7 cellular contexts compared by ENCODE assay signal in the genomic region with DNA sequence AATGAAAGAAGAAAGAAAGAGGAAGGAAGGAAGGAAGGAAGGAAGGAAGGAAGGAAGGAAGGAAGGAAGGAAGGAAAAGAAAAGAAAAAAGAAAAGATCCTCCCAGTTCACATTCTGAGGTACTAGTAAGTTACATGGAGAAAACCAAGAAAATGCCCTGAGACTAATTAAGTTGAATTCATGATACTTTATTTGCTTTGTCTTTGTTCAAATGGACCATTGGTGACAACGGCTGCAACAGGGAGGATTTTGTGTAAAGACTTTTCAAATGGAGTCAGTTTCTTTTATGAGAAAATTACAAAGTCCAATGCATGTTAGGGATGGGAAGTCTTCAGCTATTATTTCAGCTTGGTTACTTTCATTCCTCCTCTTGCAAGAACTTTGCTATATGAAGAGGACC. TPM values are rescaled to one million over a fixed set of nuclear protein-coding genes. Genes with fewer than 3 reads are reported as not detected.
"Had no signal": no experiment of that assay in that cellular context is flagged by ENCODE, and none has a peak within 500 bp of the region (broad histone marks: within the 10 kb centered on the region; RNA-seq: fewer than 3 reads in every experiment).

No MANE protein-coding gene starts in this region.

- ATAC-seq: HepG2, K562 had no signal

- DNase-seq: IMR-90, KBM-7 had no signal

- H3K27ac ChIP-seq: HL-60 had no signal

- H3K4me3 ChIP-seq: K562 had no signal

RNA-seq across cellular contexts. Expression of gene VCX3A, which starts 8.4 kb away (rescaled TPM):
- total RNA-seq: HepG2, HT-29, IMR-90 had no signal
- polyA plus RNA-seq: IgD-negative memory B cell, IMR-90 had no signal
